Comparison of ENCODE assay signal across 9 cellular contexts in genomic region chr11:62217191-62217748, GRCh38. TPM values are rescaled to one million over a fixed set of nuclear protein-coding genes. Genes with fewer than 3 reads are reported as not detected.
DNase-seq lines count a peak whose midpoint lies in the region; ATAC-seq and TF ChIP-seq lines count a peak whose summit lies in the region.
"Had no signal": no experiment of that assay in that cellular context is flagged by ENCODE, and none has a peak within 500 bp of the region (broad histone marks: within the 10 kb centered on the region; RNA-seq: fewer than 3 reads in every experiment).

No MANE protein-coding gene starts in this region.

- H3K27ac Mint-ChIP-seq in HFFc6: no peak overlapping the region
- H3K27ac Mint-ChIP-seq in CD8-positive, alpha-beta memory T cell: no peak overlapping the region

- H3K36me3 ChIP-seq in kidney epithelial cell (ENCODE audit: control insufficient read depth, insufficient read depth, low read length): no peaks in the 10 kb centered on the region
- H3K36me3 ChIP-seq in CD8-positive, alpha-beta memory T cell (ENCODE audit: insufficient read depth, low read length): no peaks in the 10 kb centered on the region
- H3K36me3 ChIP-seq: SJSA1 had no signal

- POLR2A ChIA-PET in CD8-positive, alpha-beta memory T cell (lab: Charles Lee): no interaction called here

- CTCF ChIA-PET in CD8-positive, alpha-beta memory T cell (lab: Charles Lee): interaction anchor here (0.6 kb wide), 1 partner anchor 134 kb away, joined by 3 read pairs; no protein-coding TSS in a partner anchor

- ATAC-seq in GM21619 (IDR thresholded peaks at IDR 0.05; ENCODE audit: unreplicated experiment): no peak
- no peak for ATAC-seq in HG03095 (IDR thresholded peaks at IDR 0.05; ENCODE audit: unreplicated experiment)
- no peak for ATAC-seq in HG03135 (IDR thresholded peaks at IDR 0.05; ENCODE audit: unreplicated experiment)

- in situ Hi-C loops in Caki2 (cut with HindIII; ENCODE audit: low pct_unique_long_range_greater_than_20kb, low sequenced_read_pairs): no loop called here
- in situ Hi-C loops in SK-MEL-5 (cut with HindIII; ENCODE audit: low pct_unique_long_range_greater_than_20kb, low sequenced_read_pairs): no loop called here

- H3K4me3 Mint-ChIP-seq in HFFc6: no peak overlapping the region
- no peak overlapping the region for H3K4me3 Mint-ChIP-seq in CD8-positive, alpha-beta memory T cell

- peak; percentile 6 for DNase-seq in Caki2 (ENCODE audit: low read depth)
- peak; percentile 3 for DNase-seq in HFFc6
- DNase-seq in SK-MEL-5 (ENCODE audit: low read depth, low spot score): peak; percentile 48
- DNase-seq in kidney epithelial cell (ENCODE audit: low read depth): no peak
- DNase-seq in CD8-positive, alpha-beta memory T cell: no peak

- no peaks in the 10 kb centered on the region for H3K4me1 Mint-ChIP-seq in HFFc6 (ENCODE audit: low read depth)
- no peaks in the 10 kb centered on the region for H3K4me1 Mint-ChIP-seq in CD8-positive, alpha-beta memory T cell

- peak; percentile 71 for TF ChIP-seq CTCF in HFFc6 (IDR thresholded peaks at IDR 0.05)
- peak; percentile 65 for TF ChIP-seq CTCF in kidney epithelial cell (IDR thresholded peaks at IDR 0.05; ENCODE audit: insufficient read depth, low read length, poor library complexity, severe bottlenecking)

- no peak overlapping the region for H3K27ac ChIP-seq in CD8-positive, alpha-beta memory T cell (ENCODE audit: low read depth, low read length)
- H3K27ac ChIP-seq: SJSA1 had no signal

- peaks cover 5% of the 10 kb centered on the region for H3K9me3 Mint-ChIP-seq in HFFc6
- H3K9me3 Mint-ChIP-seq in CD8-positive, alpha-beta memory T cell: peaks cover 4 to 17% (median 7%) of the 10 kb centered on the region in 5 donors

- H3K36me3 Mint-ChIP-seq in HFFc6 (ENCODE audit: low read depth): peaks cover 4% of the 10 kb centered on the region
- H3K36me3 Mint-ChIP-seq in CD8-positive, alpha-beta memory T cell: peaks cover 0 to 3% (median 0%) of the 10 kb centered on the region in 3 donors

- peaks cover 6% of the 10 kb centered on the region for H3K9me3 ChIP-seq in CD8-positive, alpha-beta memory T cell (ENCODE audit: low read length)
- H3K9me3 ChIP-seq: SJSA1 had no signal

- H3K4me3 ChIP-seq in kidney epithelial cell (ENCODE audit: low read depth, low read length): no peak overlapping the region
- H3K4me3 ChIP-seq in CD8-positive, alpha-beta memory T cell (ENCODE audit: low read length): no peak overlapping the region
- H3K4me3 ChIP-seq: SJSA1 had no signal

- H3K27me3 ChIP-seq in kidney epithelial cell (ENCODE audit: control insufficient read depth, insufficient read depth, low read length): peaks cover 4% of the 10 kb centered on the region
- H3K27me3 ChIP-seq in CD8-positive, alpha-beta memory T cell (ENCODE audit: insufficient read depth, low read length, poor library complexity, severe bottlenecking): no peaks in the 10 kb centered on the region

- H3K27me3 Mint-ChIP-seq in HFFc6 (ENCODE audit: insufficient read depth): peaks cover 31% of the 10 kb centered on the region
- peaks cover 14 to 45% of the 10 kb centered on the region in 2 donors for H3K27me3 Mint-ChIP-seq in CD8-positive, alpha-beta memory T cell

- no peaks in the 10 kb centered on the region for H3K4me1 ChIP-seq in CD8-positive, alpha-beta memory T cell (ENCODE audit: insufficient read depth, low read length)
- H3K4me1 ChIP-seq: SJSA1 had no signal

RNA-seq across cellular contexts. Expression of gene SCGB2A1, which starts 8.8 kb away (rescaled TPM):
- total RNA-seq in Caki2 (2014; rRNA removed; shearing (Covaris generic); ENCODE audit: low replicate concordance): 3.5 TPM in 1 of 2 replicates, not detected in the other
- total RNA-seq in HFFc6 (2021; fragmentation: NEBNext Ultra II Directional; extraction: Animal tissue kit (Norgen Biotek cat#: 25700)): not detected
- not detected in 2 replicates for total RNA-seq in SK-MEL-5 (2014; rRNA removed; shearing (Covaris generic))
- not detected in 2 replicates for polyA plus RNA-seq in SK-MEL-5 (2015; cell fraction: cytosol; rRNA removed)
- polyA plus RNA-seq in SK-MEL-5 (2015; cell fraction: nucleus; rRNA removed): not detected in 2 replicates
- not detected in 2 replicates for total RNA-seq in kidney epithelial cell
- not detected for total RNA-seq in CD8-positive, alpha-beta memory T cell
- not detected for polyA plus RNA-seq in CD8-positive, alpha-beta memory T cell
- total RNA-seq: SJSA1 had no signal

RNA-seq across cellular contexts. Expression of gene SCGB1D2, which starts 24.8 kb away (rescaled TPM):
- total RNA-seq in Caki2 (2014; rRNA removed; shearing (Covaris generic); ENCODE audit: low replicate concordance): not detected in 2 replicates
- not detected for total RNA-seq in HFFc6 (2021; fragmentation: NEBNext Ultra II Directional; extraction: Animal tissue kit (Norgen Biotek cat#: 25700))
- total RNA-seq in SK-MEL-5 (2014; rRNA removed; shearing (Covaris generic)): 4.5 and 6.0 TPM in 2 replicates
- polyA plus RNA-seq in SK-MEL-5 (2015; cell fraction: cytosol; rRNA removed): 4.6 and 14.6 TPM in 2 replicates
- polyA plus RNA-seq in SK-MEL-5 (2015; cell fraction: nucleus; rRNA removed): not detected in 2 replicates
- not detected in 2 replicates for total RNA-seq in kidney epithelial cell
- not detected for total RNA-seq in CD8-positive, alpha-beta memory T cell
- polyA plus RNA-seq in CD8-positive, alpha-beta memory T cell: not detected
- total RNA-seq: SJSA1 had no signal

RNA-seq across cellular contexts. Expression of gene SCGB1D1, which starts 27.3 kb away (rescaled TPM):
- not detected in 2 replicates for total RNA-seq in Caki2 (2014; rRNA removed; shearing (Covaris generic); ENCODE audit: low replicate concordance)
- not detected for total RNA-seq in HFFc6 (2021; fragmentation: NEBNext Ultra II Directional; extraction: Animal tissue kit (Norgen Biotek cat#: 25700))
- total RNA-seq in SK-MEL-5 (2014; rRNA removed; shearing (Covaris generic)): not detected in 2 replicates
- polyA plus RNA-seq in SK-MEL-5 (2015; cell fraction: cytosol; rRNA removed): not detected in 2 replicates
- polyA plus RNA-seq in SK-MEL-5 (2015; cell fraction: nucleus; rRNA removed): not detected in 2 replicates
- not detected in 2 replicates for total RNA-seq in kidney epithelial cell
- total RNA-seq in CD8-positive, alpha-beta memory T cell: not detected
- not detected for polyA plus RNA-seq in CD8-positive, alpha-beta memory T cell
- total RNA-seq: SJSA1 had no signal

RNA-seq across cellular contexts. Expression of gene SCGB2A2, which starts 52.7 kb away (rescaled TPM):
- total RNA-seq in Caki2 (2014; rRNA removed; shearing (Covaris generic); ENCODE audit: low replicate concordance): not detected in 2 replicates
- not detected for total RNA-seq in HFFc6 (2021; fragmentation: NEBNext Ultra II Directional; extraction: Animal tissue kit (Norgen Biotek cat#: 25700))
- total RNA-seq in SK-MEL-5 (2014; rRNA removed; shearing (Covaris generic)): not detected in 2 replicates
- not detected in 2 replicates for polyA plus RNA-seq in SK-MEL-5 (2015; cell fraction: cytosol; rRNA removed)
- not detected in 2 replicates for polyA plus RNA-seq in SK-MEL-5 (2015; cell fraction: nucleus; rRNA removed)
- total RNA-seq in kidney epithelial cell: not detected in 2 replicates
- not detected for total RNA-seq in CD8-positive, alpha-beta memory T cell
- polyA plus RNA-seq in CD8-positive, alpha-beta memory T cell: not detected
- total RNA-seq: SJSA1 had no signal

Comparison
In these comparisons a context has a peak if more than half of its experiments do, and no peak if none do; other contexts are left out.
1. DNase-seq: peak in Caki2 (single experiment), HFFc6 (single experiment) and SK-MEL-5 (single experiment); none in kidney epithelial cell (single experiment) and CD8-positive, alpha-beta memory T cell (0 of 5).